8 cellular contexts compared by ENCODE assay signal in the genomic region with DNA sequence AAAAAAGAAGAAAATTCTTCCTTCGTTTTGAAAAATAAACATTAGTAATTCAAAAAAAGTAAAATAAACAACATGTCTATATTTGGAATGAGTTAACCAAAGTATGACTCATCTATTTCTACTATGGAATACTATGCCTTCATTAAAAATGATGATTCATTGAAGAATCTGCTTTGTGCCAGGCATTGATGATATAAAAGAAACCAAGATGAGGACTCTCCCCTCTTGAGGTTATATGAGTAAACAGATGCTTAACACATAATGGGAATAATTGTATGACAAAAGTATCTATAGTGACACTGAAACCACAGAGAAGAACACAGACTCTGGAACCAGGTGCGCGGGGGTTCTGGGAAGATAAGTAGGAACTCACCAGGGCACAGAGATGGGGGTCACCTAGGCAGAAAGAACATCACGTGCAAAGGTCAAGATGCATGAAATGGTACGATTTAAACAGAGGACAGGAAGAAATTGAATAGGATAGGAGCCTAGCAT. TPM values are rescaled to one million over a fixed set of nuclear protein-coding genes. Genes with fewer than 3 reads are reported as not detected.
DNase-seq lines count a peak whose midpoint lies in the region; ATAC-seq, FAIRE-seq and TF ChIP-seq lines count a peak whose summit lies in the region.
"Had no signal": no experiment of that assay in that cellular context is flagged by ENCODE, and none has a peak within 500 bp of the region (broad histone marks: within the 10 kb centered on the region; RNA-seq: fewer than 3 reads in every experiment).

No MANE protein-coding gene starts in this region.

- no peaks in the 10 kb centered on the region for H3K36me3 ChIP-seq in pancreas
- H3K36me3 ChIP-seq in colonic mucosa = no peaks in the 10 kb centered on the region

- no peak overlapping the region for H3K9ac ChIP-seq in colonic mucosa (ENCODE audit: low read depth in 2 of 2, low read length in 2 of 2)

- H3K27ac ChIP-seq in pancreas = no peak overlapping the region
- no peak overlapping the region for H3K27ac ChIP-seq in colonic mucosa

- H3K4me3 ChIP-seq in cardiac fibroblast (replicated peaks in 1 of 2; ENCODE audit: low read depth in 2 of 2, low read length in 2 of 2) (no peak overlapping the region), pancreas (no peak overlapping the region), colonic mucosa (no peak overlapping the region)

- no peaks in the 10 kb centered on the region for H3K9me3 ChIP-seq in pancreas
- no peaks in the 10 kb centered on the region for H3K9me3 ChIP-seq in colonic mucosa

- WGBS in pancreas, 2 donors = 80 to 81% methylated on average over 5 of the region's 5 CpGs

- FAIRE-seq in pancreas (lab: Jason Lieb, UNC) = no peak

- intact Hi-C loops in pancreas (cut with DNase I) = no loop called here
- intact Hi-C loops in colonic mucosa (cut with DNase I) = no loop called here

- peaks cover 2 to 14% (median 6%) of the 10 kb centered on the region in 3 donors for H3K4me1 ChIP-seq in pancreas
- H3K4me1 ChIP-seq in colonic mucosa = no peaks in the 10 kb centered on the region

- no peak for TF ChIP-seq CTCF in cardiac fibroblast (IDR thresholded peaks at IDR 0.05; ENCODE audit: low read depth, low read length)
- no peak for TF ChIP-seq CTCF in pancreas (IDR thresholded peaks at IDR 0.05)
- TF ChIP-seq CTCF in colonic mucosa (IDR thresholded peaks at IDR 0.05) = no peak

- H3K27me3 ChIP-seq in pancreas = no peaks in the 10 kb centered on the region
- no peaks in the 10 kb centered on the region for H3K27me3 ChIP-seq in colonic mucosa

- DNase-seq in GM04503 (ENCODE audit: low read depth) = peak; percentile 55
- peak; percentile 83 for DNase-seq in NCI-H2196 treated with DMSO at 0.1 percent for 48 hours (lab: John Stamatoyannopoulos, UW; ENCODE audit: unreplicated experiment)
- DNase-seq in cardiac fibroblast (ENCODE audit: low read depth in 2 of 2) = peak; percentile 48 to 83
- DNase-seq in pancreas = peak in 1 of 6 donors; percentile 6
- no peak for DNase-seq in colonic mucosa
- DNase-seq in activated CD8-positive, alpha-beta memory T cell treated with anti-CD3 and anti-CD28 coated beads, Interleukin-2, amount 50 U/mL, for 48 hours = no peak
- DNase-seq: stimulated activated CD4-positive, alpha-beta T cell treated with anti-CD3 and anti-CD28 coated beads, Interleukin-1b, Interleukin-23, amount 100 ng/mL, for 48 hours had no signal

- peak; percentile 50 to 59 (median 56) for ATAC-seq in pancreas
- no peak for ATAC-seq in HG02588 (IDR thresholded peaks at IDR 0.05; ENCODE audit: unreplicated experiment)

RNA-seq across cellular contexts. Expression of a gene that starts 18.8 kb away (rescaled TPM):
- total RNA-seq in pancreas (100 to 1,000 TPM in 5 of 6 donors, 10 to 100 TPM in 1; 99.3 to 278 (median 158) TPM), colonic mucosa (1,000 to 10,000 TPM in 1 of 2 donors, 100 to 1,000 TPM in 1; 749 to 1,162 TPM)
- 100 to 1,000 TPM; 284 to 447 TPM for polyA plus RNA-seq in pancreas

RNA-seq across cellular contexts. Expression of a gene that starts 46.8 kb away (rescaled TPM):
- 10 to 100 TPM; 19.8 to 37.6 (median 26.5) TPM for total RNA-seq in pancreas
- polyA plus RNA-seq in pancreas = 10 to 100 TPM; 29.0 to 43.5 TPM
- total RNA-seq in colonic mucosa = 100 to 1,000 TPM; 142 to 147 TPM

Comparison
In these comparisons a context has a peak if more than half of its experiments do, and no peak if none do; other contexts are left out.
1. DNase-seq: peak in GM04503 (single experiment), NCI-H2196 treated with DMSO at 0.1 percent for 48 hours (single experiment) and cardiac fibroblast (2 of 2); none in colonic mucosa (single experiment) and activated CD8-positive, alpha-beta memory T cell treated with anti-CD3 and anti-CD28 coated beads, Interleukin-2, amount 50 U/mL, for 48 hours (single experiment).